Comparison of ENCODE assay signal across 1 cellular context in the genomic region with DNA sequence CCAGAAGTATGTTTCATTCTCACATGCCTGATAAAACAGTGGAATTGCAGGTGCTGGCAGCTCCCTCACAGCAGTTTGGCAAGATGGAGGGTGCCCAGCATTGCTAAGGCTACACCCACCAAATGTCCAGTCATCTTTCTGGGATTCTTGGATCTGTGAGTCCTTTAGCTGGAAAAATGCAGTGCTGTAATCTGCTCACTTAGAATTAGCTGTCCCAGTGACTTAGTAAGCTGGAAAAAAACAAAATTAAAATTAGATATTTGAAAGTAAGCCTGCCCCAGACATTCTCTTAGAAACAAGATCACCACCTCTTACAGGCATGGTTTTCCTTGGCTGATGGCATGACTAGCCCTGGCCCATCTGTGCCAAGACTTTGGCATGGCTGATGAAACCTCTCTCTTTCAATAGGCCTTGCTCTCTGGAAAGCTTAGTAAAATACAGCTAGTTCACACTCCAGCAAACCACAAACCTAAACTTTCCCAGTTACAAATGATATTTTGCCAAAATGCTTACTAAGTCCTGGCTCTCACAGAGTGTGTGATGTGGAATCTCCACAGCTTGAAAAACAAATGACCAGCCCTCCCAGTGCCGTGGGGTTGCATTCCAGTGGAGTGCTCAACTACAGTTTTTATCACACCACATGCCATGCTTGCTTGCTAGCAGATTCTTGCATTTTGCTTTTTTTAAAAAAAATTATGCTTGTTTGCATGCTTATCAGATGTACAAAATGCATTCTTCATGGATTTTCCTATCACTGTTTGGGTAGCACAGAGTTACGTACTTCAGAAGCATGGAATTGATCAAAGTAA.
TF ChIP-seq lines count a peak whose summit lies in the region.

No MANE protein-coding gene starts in this region.

TF ChIP-seq in H1, 55 proteins besides CTCF, POLR2A, EP300 and RAD21 (continued from another document):
- TF ChIP-seq, protein P1, sequence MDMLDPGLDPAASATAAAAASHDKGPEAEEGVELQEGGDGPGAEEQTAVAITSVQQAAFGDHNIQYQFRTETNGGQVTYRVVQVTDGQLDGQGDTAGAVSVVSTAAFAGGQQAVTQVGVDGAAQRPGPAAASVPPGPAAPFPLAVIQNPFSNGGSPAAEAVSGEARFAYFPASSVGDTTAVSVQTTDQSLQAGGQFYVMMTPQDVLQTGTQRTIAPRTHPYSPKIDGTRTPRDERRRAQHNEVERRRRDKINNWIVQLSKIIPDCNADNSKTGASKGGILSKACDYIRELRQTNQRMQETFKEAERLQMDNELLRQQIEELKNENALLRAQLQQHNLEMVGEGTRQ (IDR thresholded peaks at IDR 0.05; ENCODE audit: low read length), result no peak
- TF ChIP-seq, protein P2, sequence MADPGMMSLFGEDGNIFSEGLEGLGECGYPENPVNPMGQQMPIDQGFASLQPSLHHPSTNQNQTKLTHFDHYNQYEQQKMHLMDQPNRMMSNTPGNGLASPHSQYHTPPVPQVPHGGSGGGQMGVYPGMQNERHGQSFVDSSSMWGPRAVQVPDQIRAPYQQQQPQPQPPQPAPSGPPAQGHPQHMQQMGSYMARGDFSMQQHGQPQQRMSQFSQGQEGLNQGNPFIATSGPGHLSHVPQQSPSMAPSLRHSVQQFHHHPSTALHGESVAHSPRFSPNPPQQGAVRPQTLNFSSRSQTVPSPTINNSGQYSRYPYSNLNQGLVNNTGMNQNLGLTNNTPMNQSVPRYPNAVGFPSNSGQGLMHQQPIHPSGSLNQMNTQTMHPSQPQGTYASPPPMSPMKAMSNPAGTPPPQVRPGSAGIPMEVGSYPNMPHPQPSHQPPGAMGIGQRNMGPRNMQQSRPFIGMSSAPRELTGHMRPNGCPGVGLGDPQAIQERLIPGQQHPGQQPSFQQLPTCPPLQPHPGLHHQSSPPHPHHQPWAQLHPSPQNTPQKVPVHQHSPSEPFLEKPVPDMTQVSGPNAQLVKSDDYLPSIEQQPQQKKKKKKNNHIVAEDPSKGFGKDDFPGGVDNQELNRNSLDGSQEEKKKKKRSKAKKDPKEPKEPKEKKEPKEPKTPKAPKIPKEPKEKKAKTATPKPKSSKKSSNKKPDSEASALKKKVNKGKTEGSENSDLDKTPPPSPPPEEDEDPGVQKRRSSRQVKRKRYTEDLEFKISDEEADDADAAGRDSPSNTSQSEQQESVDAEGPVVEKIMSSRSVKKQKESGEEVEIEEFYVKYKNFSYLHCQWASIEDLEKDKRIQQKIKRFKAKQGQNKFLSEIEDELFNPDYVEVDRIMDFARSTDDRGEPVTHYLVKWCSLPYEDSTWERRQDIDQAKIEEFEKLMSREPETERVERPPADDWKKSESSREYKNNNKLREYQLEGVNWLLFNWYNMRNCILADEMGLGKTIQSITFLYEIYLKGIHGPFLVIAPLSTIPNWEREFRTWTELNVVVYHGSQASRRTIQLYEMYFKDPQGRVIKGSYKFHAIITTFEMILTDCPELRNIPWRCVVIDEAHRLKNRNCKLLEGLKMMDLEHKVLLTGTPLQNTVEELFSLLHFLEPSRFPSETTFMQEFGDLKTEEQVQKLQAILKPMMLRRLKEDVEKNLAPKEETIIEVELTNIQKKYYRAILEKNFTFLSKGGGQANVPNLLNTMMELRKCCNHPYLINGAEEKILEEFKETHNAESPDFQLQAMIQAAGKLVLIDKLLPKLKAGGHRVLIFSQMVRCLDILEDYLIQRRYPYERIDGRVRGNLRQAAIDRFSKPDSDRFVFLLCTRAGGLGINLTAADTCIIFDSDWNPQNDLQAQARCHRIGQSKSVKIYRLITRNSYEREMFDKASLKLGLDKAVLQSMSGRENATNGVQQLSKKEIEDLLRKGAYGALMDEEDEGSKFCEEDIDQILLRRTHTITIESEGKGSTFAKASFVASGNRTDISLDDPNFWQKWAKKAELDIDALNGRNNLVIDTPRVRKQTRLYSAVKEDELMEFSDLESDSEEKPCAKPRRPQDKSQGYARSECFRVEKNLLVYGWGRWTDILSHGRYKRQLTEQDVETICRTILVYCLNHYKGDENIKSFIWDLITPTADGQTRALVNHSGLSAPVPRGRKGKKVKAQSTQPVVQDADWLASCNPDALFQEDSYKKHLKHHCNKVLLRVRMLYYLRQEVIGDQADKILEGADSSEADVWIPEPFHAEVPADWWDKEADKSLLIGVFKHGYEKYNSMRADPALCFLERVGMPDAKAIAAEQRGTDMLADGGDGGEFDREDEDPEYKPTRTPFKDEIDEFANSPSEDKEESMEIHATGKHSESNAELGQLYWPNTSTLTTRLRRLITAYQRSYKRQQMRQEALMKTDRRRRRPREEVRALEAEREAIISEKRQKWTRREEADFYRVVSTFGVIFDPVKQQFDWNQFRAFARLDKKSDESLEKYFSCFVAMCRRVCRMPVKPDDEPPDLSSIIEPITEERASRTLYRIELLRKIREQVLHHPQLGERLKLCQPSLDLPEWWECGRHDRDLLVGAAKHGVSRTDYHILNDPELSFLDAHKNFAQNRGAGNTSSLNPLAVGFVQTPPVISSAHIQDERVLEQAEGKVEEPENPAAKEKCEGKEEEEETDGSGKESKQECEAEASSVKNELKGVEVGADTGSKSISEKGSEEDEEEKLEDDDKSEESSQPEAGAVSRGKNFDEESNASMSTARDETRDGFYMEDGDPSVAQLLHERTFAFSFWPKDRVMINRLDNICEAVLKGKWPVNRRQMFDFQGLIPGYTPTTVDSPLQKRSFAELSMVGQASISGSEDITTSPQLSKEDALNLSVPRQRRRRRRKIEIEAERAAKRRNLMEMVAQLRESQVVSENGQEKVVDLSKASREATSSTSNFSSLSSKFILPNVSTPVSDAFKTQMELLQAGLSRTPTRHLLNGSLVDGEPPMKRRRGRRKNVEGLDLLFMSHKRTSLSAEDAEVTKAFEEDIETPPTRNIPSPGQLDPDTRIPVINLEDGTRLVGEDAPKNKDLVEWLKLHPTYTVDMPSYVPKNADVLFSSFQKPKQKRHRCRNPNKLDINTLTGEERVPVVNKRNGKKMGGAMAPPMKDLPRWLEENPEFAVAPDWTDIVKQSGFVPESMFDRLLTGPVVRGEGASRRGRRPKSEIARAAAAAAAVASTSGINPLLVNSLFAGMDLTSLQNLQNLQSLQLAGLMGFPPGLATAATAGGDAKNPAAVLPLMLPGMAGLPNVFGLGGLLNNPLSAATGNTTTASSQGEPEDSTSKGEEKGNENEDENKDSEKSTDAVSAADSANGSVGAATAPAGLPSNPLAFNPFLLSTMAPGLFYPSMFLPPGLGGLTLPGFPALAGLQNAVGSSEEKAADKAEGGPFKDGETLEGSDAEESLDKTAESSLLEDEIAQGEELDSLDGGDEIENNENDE (IDR thresholded peaks at IDR 0.05; ENCODE audit: insufficient replicate concordance, low read length), result no peak
- no peak for TF ChIP-seq RXRA (IDR thresholded peaks at IDR 0.05; ENCODE audit: insufficient read depth, low read depth, low read length)
- no peak for TF ChIP-seq TCF12 (IDR thresholded peaks at IDR 0.05; ENCODE audit: low read depth, low read length)
- no peak for TF ChIP-seq BACH1 (IDR thresholded peaks at IDR 0.05; ENCODE audit: low read length)
- no peak for TF ChIP-seq GTF2F1 (IDR thresholded peaks at IDR 0.05; ENCODE audit: borderline replicate concordance, low read depth, low read length)
- TF ChIP-seq, protein P3, sequence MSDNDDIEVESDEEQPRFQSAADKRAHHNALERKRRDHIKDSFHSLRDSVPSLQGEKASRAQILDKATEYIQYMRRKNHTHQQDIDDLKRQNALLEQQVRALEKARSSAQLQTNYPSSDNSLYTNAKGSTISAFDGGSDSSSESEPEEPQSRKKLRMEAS (IDR thresholded peaks at IDR 0.05), result no peak
- no peak for TF ChIP-seq SRF (IDR thresholded peaks at IDR 0.05; ENCODE audit: low read depth, low read length)
- TF ChIP-seq EZH2 (IDR thresholded peaks at IDR 0.05; ENCODE audit: low read depth, low read length, severe bottlenecking), result no peak
